ENCODE assay signal across 3 cellular contexts in genomic region chr2:72427022-72427861, GRCh38.
TF ChIP-seq lines count a peak whose summit lies in the region.

No MANE protein-coding gene starts in this region.

TF ChIP-seq in SK-N-SH, 30 proteins besides CTCF, POLR2A, EP300 and RAD21:
- no peak for TF ChIP-seq YY1 (IDR thresholded peaks at IDR 0.05; ENCODE audit: low read depth)
- no peak for TF ChIP-seq NRF1 (IDR thresholded peaks at IDR 0.05; ENCODE audit: low read depth, low read length)
- TF ChIP-seq TAF1 (IDR thresholded peaks at IDR 0.05; ENCODE audit: borderline replicate concordance, low read depth, low read length) = no peak
- TF ChIP-seq ELF1 (IDR thresholded peaks at IDR 0.05) = no peak
- no peak for TF ChIP-seq NFIC (IDR thresholded peaks at IDR 0.05; ENCODE audit: borderline replicate concordance)
- no peak for TF ChIP-seq MAX (IDR thresholded peaks at IDR 0.05; ENCODE audit: low read depth)
- TF ChIP-seq FOXJ3 (CRISPR knock-in tag; IDR thresholded peaks at IDR 0.05) = no peak
- no peak for TF ChIP-seq GABPA (IDR thresholded peaks at IDR 0.05; ENCODE audit: low read depth)
- TF ChIP-seq PBX3 (IDR thresholded peaks at IDR 0.05) = no peak
- no peak for TF ChIP-seq FOXM1 (IDR thresholded peaks at IDR 0.05; ENCODE audit: low read depth)
- no peak for TF ChIP-seq MXI1 (IDR thresholded peaks at IDR 0.05; ENCODE audit: low read depth, low read length)
- TF ChIP-seq SIN3A (IDR thresholded peaks at IDR 0.05; ENCODE audit: borderline replicate concordance, low read depth, low read length) = no peak
- TF ChIP-seq FOSL2 (IDR thresholded peaks at IDR 0.05; ENCODE audit: borderline replicate concordance, low read depth) = no peak
- TF ChIP-seq RXRA (IDR thresholded peaks at IDR 0.05; ENCODE audit: borderline replicate concordance, low read depth) = no peak
- no peak for TF ChIP-seq TEAD4 (IDR thresholded peaks at IDR 0.05; ENCODE audit: borderline replicate concordance, insufficient read depth)
- TF ChIP-seq RFX5 (IDR thresholded peaks at IDR 0.05; ENCODE audit: low read length) = no peak
- TF ChIP-seq SMC3 (IDR thresholded peaks at IDR 0.05; ENCODE audit: low read depth, low read length) = no peak
- TF ChIP-seq GATA2 (CRISPR knock-in tag; IDR thresholded peaks at IDR 0.05) = no peak
- TF ChIP-seq JUND (IDR thresholded peaks at IDR 0.05) = no peak

TF ChIP-seq in SK-N-SH treated with all-trans-retinoic acid at 6 μM for 48 hours, 23 proteins besides CTCF, POLR2A, EP300 and RAD21:
- no peak for TF ChIP-seq POU6F1 (CRISPR knock-in tag; IDR thresholded peaks at IDR 0.05; ENCODE audit: borderline replicate concordance, low read depth)
- no peak for TF ChIP-seq ZNF8 (CRISPR knock-in tag; IDR thresholded peaks at IDR 0.05)
- TF ChIP-seq PPARA (CRISPR knock-in tag; IDR thresholded peaks at IDR 0.05; ENCODE audit: borderline replicate concordance) = no peak
- TF ChIP-seq CREB5 (CRISPR knock-in tag; IDR thresholded peaks at IDR 0.05; ENCODE audit: low read depth) = no peak
- TF ChIP-seq BACH2 (CRISPR knock-in tag; IDR thresholded peaks at IDR 0.05; ENCODE audit: borderline replicate concordance) = no peak
- TF ChIP-seq ZNF565 (CRISPR knock-in tag; conservative IDR thresholded peaks at IDR 0.05; ENCODE audit: low read depth) = no peak
- no peak for TF ChIP-seq TCF4 (CRISPR knock-in tag; IDR thresholded peaks at IDR 0.05; ENCODE audit: borderline replicate concordance)
- no peak for TF ChIP-seq CSRNP3 (CRISPR knock-in tag; IDR thresholded peaks at IDR 0.05)
- no peak for TF ChIP-seq ARNTL (CRISPR knock-in tag; IDR thresholded peaks at IDR 0.05; ENCODE audit: borderline replicate concordance, low read depth)
- TF ChIP-seq TOX (CRISPR knock-in tag; IDR thresholded peaks at IDR 0.05; ENCODE audit: borderline replicate concordance) = no peak
- no peak for TF ChIP-seq PATZ1 (CRISPR knock-in tag; IDR thresholded peaks at IDR 0.05; ENCODE audit: borderline replicate concordance)
- TF ChIP-seq GLIS3 (CRISPR knock-in tag; IDR thresholded peaks at IDR 0.05) = no peak
- no peak for TF ChIP-seq CSDC2 (CRISPR knock-in tag; IDR thresholded peaks at IDR 0.05)
- TF ChIP-seq ISL1 (CRISPR knock-in tag; IDR thresholded peaks at IDR 0.05) = no peak
- no peak for TF ChIP-seq ZFP3 (CRISPR knock-in tag; IDR thresholded peaks at IDR 0.05)
- TF ChIP-seq RARB (CRISPR knock-in tag; IDR thresholded peaks at IDR 0.05) = no peak
- no peak for TF ChIP-seq SNAI2 (CRISPR knock-in tag; IDR thresholded peaks at IDR 0.05)
- no peak for TF ChIP-seq ESRRG (CRISPR knock-in tag; IDR thresholded peaks at IDR 0.05)
- TF ChIP-seq OSR1 (CRISPR knock-in tag; IDR thresholded peaks at IDR 0.05) = no peak
- TF ChIP-seq ZFP30 (CRISPR knock-in tag; IDR thresholded peaks at IDR 0.05) = no peak

TF ChIP-seq in IMR-90, 13 proteins besides CTCF, POLR2A, EP300 and RAD21:
- TF ChIP-seq NFE2L2 (IDR thresholded peaks at IDR 0.05; ENCODE audit: low read depth, low read length) (no peak), MAFK (IDR thresholded peaks at IDR 0.05; ENCODE audit: low read depth, low read length) (no peak)
